9 cellular contexts compared by ENCODE assay signal in genomic region chr10:93746844-93747284, GRCh38. TPM values are rescaled to one million over a fixed set of nuclear protein-coding genes. Genes with fewer than 3 reads are reported as not detected.
DNase-seq lines count a peak whose midpoint lies in the region; ATAC-seq and TF ChIP-seq lines count a peak whose summit lies in the region.
"Had no signal": no experiment of that assay in that cellular context is flagged by ENCODE, and none has a peak within 500 bp of the region (broad histone marks: within the 10 kb centered on the region; RNA-seq: fewer than 3 reads in every experiment).

No MANE protein-coding gene starts in this region.

- H3K9me2 ChIP-seq in GM23248 (ENCODE audit: insufficient read depth), result no peaks in the 10 kb centered on the region

- in situ Hi-C loops in GM23248 (cut with MboI), result no loop called here

- H3K27ac ChIP-seq in GM23248 (peak overlapping the region; percentile 52), SJSA1 (peak overlapping the region; percentile 96), iPS-20b (ENCODE audit: low read length) (no peak overlapping the region)
- H3K27ac ChIP-seq: upper lobe of left lung had no signal

- no peaks in the 10 kb centered on the region for H3F3A ChIP-seq in GM23248 (ENCODE audit: insufficient read depth)

- H2AFZ ChIP-seq in GM23248, result no peak overlapping the region; the same call in 1 of the 2 replicates

- 25 to 28% methylated on average over 4 of the region's 4 CpGs for WGBS in GM23248 (ENCODE audit: low coverage in 1 of 2, low lambda C conversion rate in 2 of 2, missing lambda C conversion rate in 2 of 2), 2 experiments

- ATAC-seq in HG03045 (IDR thresholded peaks at IDR 0.05; ENCODE audit: unreplicated experiment) (no peak), GM19035 (IDR thresholded peaks at IDR 0.05; ENCODE audit: unreplicated experiment) (no peak), HG03097 (IDR thresholded peaks at IDR 0.05; ENCODE audit: low FRiP score, unreplicated experiment) (no peak)

- DNase-seq in AG09309 (ENCODE audit: low read depth) (peak; percentile 86), GM23248 (peak; percentile 83), SJSA1 (ENCODE audit: low read depth in 1 of 2, low spot score in 2 of 2) (peak; percentile 95 to 96), NCI-H2196 (lab: John Stamatoyannopoulos, UW; ENCODE audit: unreplicated experiment) (no peak)
- DNase-seq: upper lobe of left lung had no signal

- 0 out of 2 replicates have a peak, but pooled peaks cover 3% of the 10 kb centered on the region for H3K4me1 ChIP-seq in GM23248 (ENCODE audit: insufficient read depth)
- peaks cover 35% of the 10 kb centered on the region for H3K4me1 ChIP-seq in SJSA1 (replicated peaks)
- peaks cover 41% of the 10 kb centered on the region for H3K4me1 ChIP-seq in iPS-20b (ENCODE audit: insufficient read depth, low read length)

- TF ChIP-seq CTCF in AG09309 (IDR thresholded peaks at IDR 0.05; ENCODE audit: control insufficient read depth, insufficient read depth, low read depth, low read length, missing control alignments), result peak; percentile 15

- no peaks in the 10 kb centered on the region for H3K9me3 ChIP-seq in GM23248 (ENCODE audit: low read depth)
- H3K9me3 ChIP-seq in SJSA1 (replicated peaks), result no peaks in the 10 kb centered on the region
- H3K9me3 ChIP-seq in iPS-20b (ENCODE audit: insufficient read depth, low read depth, low read length), result no peaks in the 10 kb centered on the region
- H3K9me3 ChIP-seq: upper lobe of left lung had no signal

- H3K4me2 ChIP-seq in GM23248 (ENCODE audit: unreplicated experiment), result peak overlapping the region; percentile 34

- H3K79me2 ChIP-seq in GM23248 (ENCODE audit: insufficient read depth), result no peaks in the 10 kb centered on the region

- H3K9ac ChIP-seq in GM23248 (no peak overlapping the region), iPS-20b (ENCODE audit: low read depth, low read length) (peak overlapping the region; percentile 14; the same call in 1 of the 2 replicates)

- H3K27me3 ChIP-seq in GM23248 (replicated peaks; ENCODE audit: insufficient read depth), result 0 out of 2 replicates have a peak, but pooled peaks cover 4% of the 10 kb centered on the region
- H3K27me3 ChIP-seq in SJSA1 (replicated peaks), result no peaks in the 10 kb centered on the region
- H3K27me3 ChIP-seq in iPS-20b (ENCODE audit: insufficient read depth, low read length), result no peaks in the 10 kb centered on the region
- H3K27me3 ChIP-seq: upper lobe of left lung had no signal

- H3K4me3 ChIP-seq in AG09309 (ENCODE audit: control insufficient read depth, low read depth, low read length) (no peak overlapping the region), GM23248 (no peak overlapping the region), SJSA1 (no peak overlapping the region), iPS-20b (ENCODE audit: low read length) (no peak overlapping the region)
- H3K4me3 ChIP-seq: upper lobe of left lung had no signal

- H3K36me3 ChIP-seq in GM23248 (ENCODE audit: low read depth), result no peaks in the 10 kb centered on the region
- H3K36me3 ChIP-seq in SJSA1, result no peaks in the 10 kb centered on the region
- no peaks in the 10 kb centered on the region for H3K36me3 ChIP-seq in iPS-20b (ENCODE audit: insufficient read depth, low read depth, low read length)
- H3K36me3 ChIP-seq: upper lobe of left lung had no signal

- H4K20me1 ChIP-seq in GM23248 (ENCODE audit: insufficient read depth), result no peaks in the 10 kb centered on the region

RNA-seq across cellular contexts. Expression of gene LGI1, which starts 10.9 kb away (rescaled TPM):
- not detected in 2 replicates for total RNA-seq in GM23248 (2014; rRNA removed; shearing (Covaris generic))
- polyA plus RNA-seq in GM23248 (2016; fragmentation: Nextera tagmentation; extraction: Ambion mirVana), result not detected in 2 replicates
- total RNA-seq in SJSA1 (2014; rRNA removed; shearing (Covaris generic)), result 0.21 TPM in 1 of 2 replicates, not detected in the other
- total RNA-seq: upper lobe of left lung had no signal

RNA-seq across cellular contexts. Expression of gene FRA10AC1, which starts 44.5 kb away (rescaled TPM):
- 7.6 and 17.1 TPM in 2 replicates for total RNA-seq in GM23248 (2014; rRNA removed; shearing (Covaris generic))
- 14.8 and 17.0 TPM in 2 replicates for polyA plus RNA-seq in GM23248 (2016; fragmentation: Nextera tagmentation; extraction: Ambion mirVana)
- 7.5 and 8.0 TPM in 2 replicates for total RNA-seq in SJSA1 (2014; rRNA removed; shearing (Covaris generic))
